In the genomic region with DNA sequence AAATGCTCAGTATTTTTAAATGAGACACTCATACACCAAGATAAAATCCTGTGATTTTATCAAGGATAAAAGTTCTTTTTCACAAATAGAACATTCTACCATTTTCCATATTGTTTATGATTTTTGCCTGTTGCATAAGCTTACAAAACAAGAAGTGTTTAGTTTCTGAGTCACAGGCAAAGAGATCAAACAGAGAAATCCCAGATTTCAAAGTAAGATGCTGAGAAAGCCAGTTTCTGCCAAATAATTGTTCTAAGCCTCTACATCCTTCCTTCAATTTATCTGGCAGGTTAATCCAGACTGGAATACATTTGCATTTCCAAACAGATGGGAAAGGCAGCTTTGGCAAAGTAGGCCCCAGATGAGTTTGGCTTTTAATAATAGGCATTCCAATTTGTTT, we compare ENCODE assay signal across 19 cellular contexts. TPM values are rescaled to one million over a fixed set of nuclear protein-coding genes. Genes with fewer than 3 reads are reported as not detected.
DNase-seq lines count a peak whose midpoint lies in the region; ATAC-seq, FAIRE-seq and TF ChIP-seq lines count a peak whose summit lies in the region.
"Had no signal": no experiment of that assay in that cellular context is flagged by ENCODE, and none has a peak within 500 bp of the region (broad histone marks: within the 10 kb centered on the region; RNA-seq: fewer than 3 reads in every experiment).

No MANE protein-coding gene starts in this region.

- TF ChIP-seq CTCF in suprapubic skin (IDR thresholded peaks at IDR 0.05): no peak

- no peak for TF ChIP-seq EP300 in suprapubic skin (IDR thresholded peaks at IDR 0.05)

- H3K27ac ChIP-seq in suprapubic skin: peak overlapping the region; percentile 45
- H3K27ac ChIP-seq: 22Rv1, spleen had no signal

- TF ChIP-seq POLR2A in suprapubic skin (IDR thresholded peaks at IDR 0.05): no peak

- intact Hi-C loops in posterior vena cava (cut with DNase I): no loop called here

- DNase-seq in NCI-H524 (lab: John Stamatoyannopoulos, UW): peak; percentile 29 to 55
- DNase-seq in NCI-H524 treated with DMSO at 0.1 percent for 48 hours (lab: John Stamatoyannopoulos, UW): no peak
- DNase-seq in cerebellum (ENCODE audit: low spot score): peak; percentile 15
- DNase-seq in suprapubic skin (ENCODE audit: low spot score in 2 of 2): no peak
- DNase-seq in globus pallidus (ENCODE audit: low spot score): no peak
- DNase-seq in posterior vena cava (ENCODE audit: low spot score): no peak
- DNase-seq: activated T-cell treated with anti-CD3 and anti-CD28 coated beads, Interleukin-2, amount 50 U/mL, for 48 hours; aorta; Caco-2; erythroblast; KG1; kidney glomerular epithelial cell; NCI-H2029; T-cell; upper lobe of left lung had no signal

- no peak overlapping the region for H3K4me3 ChIP-seq in suprapubic skin
- H3K4me3 ChIP-seq: spleen, upper lobe of left lung had no signal

- H3K27me3 ChIP-seq in suprapubic skin: no peaks in the 10 kb centered on the region
- H3K27me3 ChIP-seq: upper lobe of left lung had no signal

- H3K36me3 ChIP-seq in suprapubic skin: no peaks in the 10 kb centered on the region
- H3K36me3 ChIP-seq: spleen, upper lobe of left lung had no signal

- no peak for ATAC-seq in GM21526 (IDR thresholded peaks at IDR 0.05; ENCODE audit: low FRiP score, unreplicated experiment)
- ATAC-seq: T-cell had no signal

- peak; percentile 51 for FAIRE-seq in islet of Langerhans (lab: Jason Lieb, UNC)

- no peaks in the 10 kb centered on the region for H3K9me3 ChIP-seq in suprapubic skin

- peaks cover 5% of the 10 kb centered on the region for H3K4me1 ChIP-seq in suprapubic skin
- H3K4me1 ChIP-seq: Caco-2 had no signal

RNA-seq across cellular contexts. Expression of gene SLC1A7, which starts 2.5 kb away (rescaled TPM):
- total RNA-seq in cerebellum (not detected), suprapubic skin (not detected), posterior vena cava (1 to 10 TPM; 1.7 to 2.5 TPM)
- total RNA-seq: Caco-2 had no signal

RNA-seq across cellular contexts. Expression of gene CPT2, which starts 56.7 kb away (rescaled TPM):
- 5.8 TPM for total RNA-seq in cerebellum
- 10 to 100 TPM; 26.1 to 30.4 (median 29.5) TPM for total RNA-seq in suprapubic skin
- 10 to 100 TPM in 1 of 2 donors, 1 to 10 TPM in 1; 9.6 to 16.6 TPM for total RNA-seq in posterior vena cava

Comparison
In these comparisons a context has a peak if more than half of its experiments do, and no peak if none do; other contexts are left out.
1. DNase-seq: peak in NCI-H524 (2 of 2) and cerebellum (single experiment); none in NCI-H524 treated with DMSO at 0.1 percent for 48 hours (single experiment), suprapubic skin (0 of 2), globus pallidus (single experiment) and posterior vena cava (single experiment).